Comparison of ENCODE assay signal across 9 cellular contexts in genomic region chr16:85393674-85394510, GRCh38.
DNase-seq lines count a peak whose midpoint lies in the region; ATAC-seq and TF ChIP-seq lines count a peak whose summit lies in the region.
"Had no signal": no experiment of that assay in that cellular context is flagged by ENCODE, and none has a peak within 500 bp of the region (broad histone marks: within the 10 kb centered on the region; RNA-seq: fewer than 3 reads in every experiment).

No MANE protein-coding gene starts in this region.

- no peaks in the 10 kb centered on the region for H3K27me3 ChIP-seq in Loucy (ENCODE audit: insufficient read depth, low read length, poor library complexity, severe bottlenecking)
- no peaks in the 10 kb centered on the region for H3K27me3 ChIP-seq in stomach smooth muscle (ENCODE audit: control insufficient read depth in 1 of 2, insufficient read depth in 2 of 2, low read length in 2 of 2)

- no peaks in the 10 kb centered on the region for H3K4me1 Mint-ChIP-seq in activated CD8-positive, alpha-beta T cell treated with anti-CD3 and anti-CD28 coated beads for 36 hours (ENCODE audit: low read depth)
- H3K4me1 Mint-ChIP-seq in endothelial cell (ENCODE audit: unreplicated experiment) (peaks cover 5% of the 10 kb centered on the region), nephron progenitor cell (peaks cover 82% of the 10 kb centered on the region)

- H3K4me2 ChIP-seq in Loucy (ENCODE audit: low read depth, low read length, poor library complexity, severe bottlenecking), result no peak overlapping the region

- no peaks in the 10 kb centered on the region for H3K36me3 Mint-ChIP-seq in activated CD8-positive, alpha-beta T cell treated with anti-CD3 and anti-CD28 coated beads for 36 hours (ENCODE audit: low read depth)
- no peaks in the 10 kb centered on the region for H3K36me3 Mint-ChIP-seq in endothelial cell (ENCODE audit: low read depth, unreplicated experiment)
- H3K36me3 Mint-ChIP-seq in nephron progenitor cell (ENCODE audit: low read depth), result no peaks in the 10 kb centered on the region
- H3K36me3 Mint-ChIP-seq: IgD-negative memory B cell had no signal

- no peak overlapping the region for H3K27ac Mint-ChIP-seq in activated CD8-positive, alpha-beta T cell treated with anti-CD3 and anti-CD28 coated beads for 36 hours
- no peak overlapping the region for H3K27ac Mint-ChIP-seq in endothelial cell (ENCODE audit: unreplicated experiment)
- H3K27ac Mint-ChIP-seq in nephron progenitor cell, result no peak overlapping the region
- H3K27ac Mint-ChIP-seq: IgD-negative memory B cell had no signal

- H3K9me3 ChIP-seq in Loucy (ENCODE audit: insufficient read depth, low read depth, low read length) (no peaks in the 10 kb centered on the region), stomach smooth muscle (ENCODE audit: control insufficient read depth in 2 of 2, low read length in 2 of 2) (peaks cover 0 to 3% of the 10 kb centered on the region in 2 donors)

- ATAC-seq in activated CD8-positive, alpha-beta T cell treated with anti-CD3 and anti-CD28 coated beads for 36 hours, result peak; percentile 88
- ATAC-seq in HG02840 (IDR thresholded peaks at IDR 0.05; ENCODE audit: low FRiP score, unreplicated experiment), result no peak

- intact Hi-C loops in activated CD8-positive, alpha-beta T cell treated with anti-CD3 and anti-CD28 coated beads for 36 hours (cut with micrococcal nuclease), result loop anchor here (10.0 kb wide), 1 partner anchor 321 kb away; no protein-coding TSS in a partner anchor

- POLR2A ChIA-PET in activated CD8-positive, alpha-beta T cell treated with anti-CD3 and anti-CD28 coated beads for 36 hours (lab: Charles Lee), result no interaction called here

- H3K4me3 ChIP-seq in Loucy (ENCODE audit: low read length, poor library complexity, severe bottlenecking), result no peak overlapping the region
- H3K4me3 ChIP-seq in stomach smooth muscle (ENCODE audit: low read length in 2 of 2), result no peak overlapping the region

- H3K9me3 Mint-ChIP-seq in activated CD8-positive, alpha-beta T cell treated with anti-CD3 and anti-CD28 coated beads for 36 hours, result no peaks in the 10 kb centered on the region
- no peaks in the 10 kb centered on the region for H3K9me3 Mint-ChIP-seq in endothelial cell (ENCODE audit: unreplicated experiment)
- H3K9me3 Mint-ChIP-seq in nephron progenitor cell, result no peaks in the 10 kb centered on the region
- H3K9me3 Mint-ChIP-seq: IgD-negative memory B cell had no signal

- TF ChIP-seq CTCF in Loucy (conservative IDR thresholded peaks at IDR 0.05; ENCODE audit: low read length) (peak; percentile 89), endothelial cell (IDR thresholded peaks at IDR 0.05; ENCODE audit: unreplicated experiment) (peak; percentile 96), nephron progenitor cell (IDR thresholded peaks at IDR 0.05) (peak; percentile 96)
- peak; percentile 91 for TF ChIP-seq CTCF in activated CD8-positive, alpha-beta T cell treated with anti-CD3 and anti-CD28 coated beads for 36 hours (IDR thresholded peaks at IDR 0.05)

- no peaks in the 10 kb centered on the region for H3K9me2 ChIP-seq in Loucy (replicated peaks; ENCODE audit: low read depth, low read length)

- no peaks in the 10 kb centered on the region for H3F3A ChIP-seq in Loucy (ENCODE audit: low read depth)

- H3K79me2 ChIP-seq in Loucy (ENCODE audit: insufficient read depth, low read length), result no peaks in the 10 kb centered on the region

- CTCF ChIA-PET in activated CD8-positive, alpha-beta T cell treated with anti-CD3 and anti-CD28 coated beads for 36 hours (lab: Charles Lee), result interaction anchor here (1.0 to 3.7 kb wide), 10 partner anchors 10 to 323 kb away, joined by 3 to 18 read pairs (median 5); no protein-coding TSS in a partner anchor

- H3K4me3 Mint-ChIP-seq in activated CD8-positive, alpha-beta T cell treated with anti-CD3 and anti-CD28 coated beads for 36 hours, result no peak overlapping the region
- no peak overlapping the region for H3K4me3 Mint-ChIP-seq in endothelial cell (ENCODE audit: unreplicated experiment)
- H3K4me3 Mint-ChIP-seq in nephron progenitor cell, result no peak overlapping the region

- DNase-seq in DMS 273 treated with DMSO at 0.1 percent for 48 hours (lab: John Stamatoyannopoulos, UW) (peak; percentile 59), endothelial cell (ENCODE audit: low spot score) (peak; percentile 84), nephron progenitor cell (peak; percentile 94), globus pallidus (ENCODE audit: low spot score) (no peak)
- peak; percentile 77 for DNase-seq in activated CD8-positive, alpha-beta T cell treated with anti-CD3 and anti-CD28 coated beads for 36 hours

- H3K27me3 Mint-ChIP-seq in activated CD8-positive, alpha-beta T cell treated with anti-CD3 and anti-CD28 coated beads for 36 hours, result peaks cover 2% of the 10 kb centered on the region
- peaks cover 3% of the 10 kb centered on the region for H3K27me3 Mint-ChIP-seq in endothelial cell (ENCODE audit: unreplicated experiment)
- peaks cover 31% of the 10 kb centered on the region for H3K27me3 Mint-ChIP-seq in nephron progenitor cell (ENCODE audit: low read depth, poor library complexity)

- no peak overlapping the region for H2AFZ ChIP-seq in Loucy (ENCODE audit: low read length)

- H3K27ac ChIP-seq in stomach smooth muscle (ENCODE audit: low read length), result peak overlapping the region; percentile 78

- H3K4me1 ChIP-seq in Loucy (ENCODE audit: insufficient read depth, low read length, poor library complexity, severe bottlenecking) (peaks cover 11% of the 10 kb centered on the region), stomach smooth muscle (ENCODE audit: control insufficient read depth, insufficient read depth, low read length) (peaks cover 50% of the 10 kb centered on the region)

- no peaks in the 10 kb centered on the region for H3K36me3 ChIP-seq in Loucy (ENCODE audit: insufficient read depth, low read length)
- no peaks in the 10 kb centered on the region for H3K36me3 ChIP-seq in stomach smooth muscle (ENCODE audit: control insufficient read depth in 2 of 2, insufficient read depth in 2 of 2, low read length in 2 of 2)

- no peak overlapping the region for H3K9ac ChIP-seq in Loucy (ENCODE audit: low read depth, low read length, poor library complexity, severe bottlenecking)
- peak overlapping the region in 1 of 2 donors; percentile 18 for H3K9ac ChIP-seq in stomach smooth muscle (ENCODE audit: low read length in 2 of 2)

- H4K20me1 ChIP-seq in Loucy (ENCODE audit: insufficient read depth, low read length, poor library complexity, severe bottlenecking), result no peaks in the 10 kb centered on the region
